In the genomic region with DNA sequence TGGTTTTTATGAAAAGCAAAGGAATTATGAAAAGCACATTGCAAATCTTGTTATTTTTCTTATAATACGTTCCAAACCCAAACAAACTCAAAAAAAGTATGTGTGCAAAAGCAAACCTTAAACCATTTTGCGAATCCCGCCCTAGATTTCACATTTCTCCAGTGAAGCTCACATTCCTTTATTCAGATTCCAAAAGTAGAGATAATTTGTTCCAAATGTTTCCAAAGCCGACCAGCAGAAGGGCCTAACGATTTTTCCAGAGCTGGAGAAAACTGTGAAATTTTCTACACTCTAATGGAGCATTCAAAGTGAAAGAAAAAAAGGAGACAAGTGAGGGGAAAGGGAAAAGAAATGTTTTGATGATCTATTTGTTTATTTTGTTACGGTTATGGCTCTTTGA, we compare ENCODE assay signal across 31 cellular contexts.
DNase-seq lines count a peak whose midpoint lies in the region; ATAC-seq and TF ChIP-seq lines count a peak whose summit lies in the region.
"Had no signal": no experiment of that assay in that cellular context is flagged by ENCODE, and none has a peak within 500 bp of the region (broad histone marks: within the 10 kb centered on the region; RNA-seq: fewer than 3 reads in every experiment).

No MANE protein-coding gene starts in this region.

- peak; percentile 70 for DNase-seq in AG20443 (ENCODE audit: low spot score)
- peak; percentile 22 for DNase-seq in amniotic stem cell (lab: John Stamatoyannopoulos, UW)
- peak; percentile 59 for DNase-seq in fibroblast of the conjunctiva (ENCODE audit: low read depth)
- DNase-seq in psoas muscle: no peak
- no peak for DNase-seq in activated CD4-positive, alpha-beta T cell treated with anti-CD3 and anti-CD28 coated beads, Interleukin-2, amount 10 ng/mL, durations not matched to agents 7 days and 5 days
- no peak for DNase-seq in SKM-1 treated with dmso at 0.1 percent for 144 hours (lab: John Stamatoyannopoulos, UW; ENCODE audit: unreplicated experiment)
- no peak for DNase-seq in GM13977 (ENCODE audit: low spot score)
- DNase-seq: activated CD8-positive, alpha-beta T cell treated with anti-CD3 and anti-CD28 coated beads for 36 hours; activated effector memory CD4-positive, alpha-beta T cell treated with anti-CD3 and anti-CD28 coated beads, Interleukin-2, amount 50 U/mL, for 16 hours; activated naive CD8-positive, alpha-beta T cell treated with anti-CD3 and anti-CD28 coated beads, Interleukin-2, amount 10 ng/mL, durations not matched to agents 7 days and 5 days; activated T-cell treated with anti-CD3 and anti-CD28 coated beads for 4 hours; CD4-positive, alpha-beta T cell; endodermal cell; foreskin keratinocyte; GOT3; hippocampal formation; Karpas-422; left lung; midbrain; NCI-H1694 treated with DMSO at 0.1 percent for 48 hours; NCI-H2171; NCI-H510A treated with DMSO at 0.1 percent for 48 hours; right lobe of liver; stimulated activated naive CD4-positive, alpha-beta T cell treated with Interleukin-2 at 50 U/mL for 16 hours; T-cell; thyroid gland had no signal

- H3K4me3 ChIP-seq in psoas muscle: no peak overlapping the region
- H3K4me3 ChIP-seq: left lung, right lobe of liver, SJCRH30, thyroid gland had no signal

- H3K9me3 Mint-ChIP-seq in activated CD4-positive, alpha-beta T cell treated with anti-CD3 and anti-CD28 coated beads, Interleukin-2, amount 10 ng/mL, durations not matched to agents 7 days and 5 days: no peaks in the 10 kb centered on the region
- H3K9me3 Mint-ChIP-seq: activated CD8-positive, alpha-beta T cell treated with anti-CD3 and anti-CD28 coated beads for 36 hours; activated naive CD8-positive, alpha-beta T cell treated with anti-CD3 and anti-CD28 coated beads, Interleukin-2, amount 10 ng/mL, durations not matched to agents 7 days and 5 days; CD4-positive, alpha-beta T cell; endodermal cell; natural killer cell treated with Interleukin-12 subunit alpha and Interleukin-12 subunit beta and Interleukin-15 and Interleukin-18, amount 100 ng/mL, for 72 hours had no signal

- peak overlapping the region; percentile 91 for H3K27ac ChIP-seq in psoas muscle
- H3K27ac ChIP-seq: foreskin keratinocyte, right lobe of liver, SJCRH30, thyroid gland had no signal

- H3K27ac Mint-ChIP-seq in activated CD4-positive, alpha-beta T cell treated with anti-CD3 and anti-CD28 coated beads, Interleukin-2, amount 10 ng/mL, durations not matched to agents 7 days and 5 days: no peak overlapping the region
- H3K27ac Mint-ChIP-seq: activated CD8-positive, alpha-beta T cell treated with anti-CD3 and anti-CD28 coated beads for 36 hours; activated naive CD8-positive, alpha-beta T cell treated with anti-CD3 and anti-CD28 coated beads, Interleukin-2, amount 10 ng/mL, durations not matched to agents 7 days and 5 days; CD4-positive, alpha-beta T cell; endodermal cell; natural killer cell treated with Interleukin-12 subunit alpha and Interleukin-12 subunit beta and Interleukin-15 and Interleukin-18, amount 100 ng/mL, for 72 hours; T-cell had no signal

- POLR2A ChIA-PET in activated CD4-positive, alpha-beta T cell treated with anti-CD3 and anti-CD28 coated beads, Interleukin-2, amount 10 ng/mL, durations not matched to agents 7 days and 5 days (lab: Charles Lee): no interaction called here

- no peak overlapping the region for H3K4me3 Mint-ChIP-seq in activated CD4-positive, alpha-beta T cell treated with anti-CD3 and anti-CD28 coated beads, Interleukin-2, amount 10 ng/mL, durations not matched to agents 7 days and 5 days
- H3K4me3 Mint-ChIP-seq: activated CD8-positive, alpha-beta T cell treated with anti-CD3 and anti-CD28 coated beads for 36 hours; activated naive CD8-positive, alpha-beta T cell treated with anti-CD3 and anti-CD28 coated beads, Interleukin-2, amount 10 ng/mL, durations not matched to agents 7 days and 5 days; CD4-positive, alpha-beta T cell; endodermal cell; natural killer cell treated with Interleukin-12 subunit alpha and Interleukin-12 subunit beta and Interleukin-15 and Interleukin-18, amount 100 ng/mL, for 72 hours; T-cell had no signal

- CTCF ChIA-PET in activated CD4-positive, alpha-beta T cell treated with anti-CD3 and anti-CD28 coated beads, Interleukin-2, amount 10 ng/mL, durations not matched to agents 7 days and 5 days (lab: Charles Lee): no interaction called here

- H3K4me1 Mint-ChIP-seq in activated CD4-positive, alpha-beta T cell treated with anti-CD3 and anti-CD28 coated beads, Interleukin-2, amount 10 ng/mL, durations not matched to agents 7 days and 5 days: no peaks in the 10 kb centered on the region
- H3K4me1 Mint-ChIP-seq: activated naive CD8-positive, alpha-beta T cell treated with anti-CD3 and anti-CD28 coated beads, Interleukin-2, amount 10 ng/mL, durations not matched to agents 7 days and 5 days; T-cell had no signal

- no peaks in the 10 kb centered on the region for H3K9me3 ChIP-seq in psoas muscle
- H3K9me3 ChIP-seq: left lung, right lobe of liver, SJCRH30, thyroid gland had no signal

- H3K27me3 Mint-ChIP-seq in activated CD4-positive, alpha-beta T cell treated with anti-CD3 and anti-CD28 coated beads, Interleukin-2, amount 10 ng/mL, durations not matched to agents 7 days and 5 days: peaks cover 1% of the 10 kb centered on the region
- H3K27me3 Mint-ChIP-seq: CD4-positive, alpha-beta T cell had no signal

- ATAC-seq in psoas muscle (no peak), HG03045 (IDR thresholded peaks at IDR 0.05; ENCODE audit: unreplicated experiment) (no peak)
- ATAC-seq: activated CD4-positive, CD25-positive, alpha-beta regulatory T cell treated with anti-CD3 and anti-CD28 coated beads, Interleukin-2, amount 50 U/mL, for 24 hours; activated CD8-positive, alpha-beta T cell treated with anti-CD3 and anti-CD28 coated beads for 36 hours; foreskin keratinocyte; left lung; natural killer cell treated with Interleukin-12 subunit alpha and Interleukin-12 subunit beta and Interleukin-15 and Interleukin-18, amount 100 ng/mL, for 72 hours; Panc1; right lobe of liver; T-cell had no signal

- WGBS in psoas muscle, 3 donors: 39 to 57% (median 43%) methylated on average over 6 of the region's 6 CpGs

- TF ChIP-seq CTCF in psoas muscle (IDR thresholded peaks at IDR 0.05) (no peak), GM13977 (IDR thresholded peaks at IDR 0.05; ENCODE audit: extremely low read depth, insufficient read depth, missing control alignments) (no peak)

- no peaks in the 10 kb centered on the region for H3K36me3 ChIP-seq in psoas muscle (ENCODE audit: insufficient read depth in 1 of 2, low read depth in 1 of 2)
- H3K36me3 ChIP-seq: left lung, right lobe of liver, SJCRH30, thyroid gland had no signal

- intact Hi-C loops in psoas muscle (cut with DNase I): no loop called here

- H3K36me3 Mint-ChIP-seq in activated CD4-positive, alpha-beta T cell treated with anti-CD3 and anti-CD28 coated beads, Interleukin-2, amount 10 ng/mL, durations not matched to agents 7 days and 5 days (ENCODE audit: low read depth): no peaks in the 10 kb centered on the region
- H3K36me3 Mint-ChIP-seq: activated naive CD8-positive, alpha-beta T cell treated with anti-CD3 and anti-CD28 coated beads, Interleukin-2, amount 10 ng/mL, durations not matched to agents 7 days and 5 days; natural killer cell treated with Interleukin-12 subunit alpha and Interleukin-12 subunit beta and Interleukin-15 and Interleukin-18, amount 100 ng/mL, for 72 hours; T-cell had no signal

- peaks cover 82% of the 10 kb centered on the region for H3K4me1 ChIP-seq in psoas muscle
- H3K4me1 ChIP-seq: foreskin keratinocyte, left lung had no signal

- no peaks in the 10 kb centered on the region for H3K27me3 ChIP-seq in psoas muscle (ENCODE audit: insufficient read depth in 3 of 3, low read length in 2 of 3)
- H3K27me3 ChIP-seq: right lobe of liver, SJCRH30, thyroid gland had no signal

- in situ Hi-C loops in GM13977 (cut with MboI; ENCODE audit: low pct_unique_long_range_greater_than_20kb, low sequenced_read_pairs, unreplicated experiment): no loop called here

Comparison
In these comparisons a context has a peak if more than half of its experiments do, and no peak if none do; other contexts are left out.
1. DNase-seq: peak in AG20443 (single experiment), amniotic stem cell (single experiment) and fibroblast of the conjunctiva (single experiment); none in psoas muscle (0 of 2), activated CD4-positive, alpha-beta T cell treated with anti-CD3 and anti-CD28 coated beads, Interleukin-2, amount 10 ng/mL, durations not matched to agents 7 days and 5 days (single experiment), SKM-1 treated with dmso at 0.1 percent for 144 hours (single experiment) and GM13977 (single experiment).